ENCODE assay signal across 1 cellular context in the genomic region with DNA sequence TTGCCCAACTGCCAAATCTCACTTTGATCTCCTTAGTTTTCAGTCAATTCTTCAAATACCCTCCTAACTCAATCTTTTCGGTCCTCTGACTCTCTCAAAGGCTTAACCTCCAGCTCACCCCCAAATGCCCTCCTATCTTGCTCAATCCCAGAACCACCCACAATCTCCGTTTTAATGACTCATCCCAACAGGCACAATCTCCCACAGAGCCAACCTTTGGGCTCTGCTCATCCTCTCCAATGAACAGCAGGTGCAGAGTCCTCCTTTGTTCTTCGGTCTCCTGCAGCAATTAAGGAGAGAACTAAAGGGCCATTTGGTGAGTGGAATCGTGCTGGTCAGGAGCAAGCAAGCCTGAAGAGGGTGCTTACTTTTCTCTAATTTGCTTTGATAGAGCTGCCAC.
TF ChIP-seq lines count a peak whose summit lies in the region.

No MANE protein-coding gene starts in this region.

TF ChIP-seq in GM23338, 12 proteins besides CTCF, POLR2A, EP300 and RAD21 (continued from another document):
- TF ChIP-seq, protein P1, sequence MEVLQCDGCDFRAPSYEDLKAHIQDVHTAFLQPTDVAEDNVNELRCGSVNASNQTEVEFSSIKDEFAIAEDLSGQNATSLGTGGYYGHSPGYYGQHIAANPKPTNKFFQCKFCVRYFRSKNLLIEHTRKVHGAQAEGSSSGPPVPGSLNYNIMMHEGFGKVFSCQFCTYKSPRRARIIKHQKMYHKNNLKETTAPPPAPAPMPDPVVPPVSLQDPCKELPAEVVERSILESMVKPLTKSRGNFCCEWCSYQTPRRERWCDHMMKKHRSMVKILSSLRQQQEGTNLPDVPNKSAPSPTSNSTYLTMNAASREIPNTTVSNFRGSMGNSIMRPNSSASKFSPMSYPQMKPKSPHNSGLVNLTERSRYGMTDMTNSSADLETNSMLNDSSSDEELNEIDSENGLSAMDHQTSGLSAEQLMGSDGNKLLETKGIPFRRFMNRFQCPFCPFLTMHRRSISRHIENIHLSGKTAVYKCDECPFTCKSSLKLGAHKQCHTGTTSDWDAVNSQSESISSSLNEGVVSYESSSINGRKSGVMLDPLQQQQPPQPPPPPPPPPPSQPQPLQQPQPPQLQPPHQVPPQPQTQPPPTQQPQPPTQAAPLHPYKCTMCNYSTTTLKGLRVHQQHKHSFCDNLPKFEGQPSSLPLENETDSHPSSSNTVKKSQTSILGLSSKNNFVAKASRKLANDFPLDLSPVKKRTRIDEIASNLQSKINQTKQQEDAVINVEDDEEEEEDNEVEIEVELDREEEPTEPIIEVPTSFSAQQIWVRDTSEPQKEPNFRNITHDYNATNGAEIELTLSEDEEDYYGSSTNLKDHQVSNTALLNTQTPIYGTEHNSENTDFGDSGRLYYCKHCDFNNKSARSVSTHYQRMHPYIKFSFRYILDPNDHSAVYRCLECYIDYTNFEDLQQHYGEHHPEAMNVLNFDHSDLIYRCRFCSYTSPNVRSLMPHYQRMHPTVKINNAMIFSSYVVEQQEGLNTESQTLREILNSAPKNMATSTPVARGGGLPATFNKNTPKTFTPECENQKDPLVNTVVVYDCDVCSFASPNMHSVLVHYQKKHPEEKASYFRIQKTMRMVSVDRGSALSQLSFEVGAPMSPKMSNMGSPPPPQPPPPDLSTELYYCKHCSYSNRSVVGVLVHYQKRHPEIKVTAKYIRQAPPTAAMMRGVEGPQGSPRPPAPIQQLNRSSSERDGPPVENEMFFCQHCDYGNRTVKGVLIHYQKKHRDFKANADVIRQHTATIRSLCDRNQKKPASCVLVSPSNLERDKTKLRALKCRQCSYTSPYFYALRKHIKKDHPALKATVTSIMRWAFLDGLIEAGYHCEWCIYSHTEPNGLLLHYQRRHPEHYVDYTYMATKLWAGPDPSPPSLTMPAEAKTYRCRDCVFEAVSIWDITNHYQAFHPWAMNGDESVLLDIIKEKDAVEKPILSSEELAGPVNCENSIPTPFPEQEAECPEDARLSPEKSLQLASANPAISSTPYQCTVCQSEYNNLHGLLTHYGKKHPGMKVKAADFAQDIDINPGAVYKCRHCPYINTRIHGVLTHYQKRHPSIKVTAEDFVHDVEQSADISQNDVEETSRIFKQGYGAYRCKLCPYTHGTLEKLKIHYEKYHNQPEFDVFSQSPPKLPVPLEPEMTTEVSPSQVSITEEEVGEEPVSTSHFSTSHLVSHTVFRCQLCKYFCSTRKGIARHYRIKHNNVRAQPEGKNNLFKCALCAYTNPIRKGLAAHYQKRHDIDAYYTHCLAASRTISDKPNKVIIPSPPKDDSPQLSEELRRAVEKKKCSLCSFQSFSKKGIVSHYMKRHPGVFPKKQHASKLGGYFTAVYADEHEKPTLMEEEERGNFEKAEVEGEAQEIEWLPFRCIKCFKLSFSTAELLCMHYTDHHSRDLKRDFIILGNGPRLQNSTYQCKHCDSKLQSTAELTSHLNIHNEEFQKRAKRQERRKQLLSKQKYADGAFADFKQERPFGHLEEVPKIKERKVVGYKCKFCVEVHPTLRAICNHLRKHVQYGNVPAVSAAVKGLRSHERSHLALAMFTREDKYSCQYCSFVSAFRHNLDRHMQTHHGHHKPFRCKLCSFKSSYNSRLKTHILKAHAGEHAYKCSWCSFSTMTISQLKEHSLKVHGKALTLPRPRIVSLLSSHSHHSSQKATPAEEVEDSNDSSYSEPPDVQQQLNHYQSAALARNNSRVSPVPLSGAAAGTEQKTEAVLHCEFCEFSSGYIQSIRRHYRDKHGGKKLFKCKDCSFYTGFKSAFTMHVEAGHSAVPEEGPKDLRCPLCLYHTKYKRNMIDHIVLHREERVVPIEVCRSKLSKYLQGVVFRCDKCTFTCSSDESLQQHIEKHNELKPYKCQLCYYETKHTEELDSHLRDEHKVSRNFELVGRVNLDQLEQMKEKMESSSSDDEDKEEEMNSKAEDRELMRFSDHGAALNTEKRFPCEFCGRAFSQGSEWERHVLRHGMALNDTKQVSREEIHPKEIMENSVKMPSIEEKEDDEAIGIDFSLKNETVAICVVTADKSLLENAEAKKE (CRISPR knock-in tag; IDR thresholded peaks at IDR 0.05) = peak; percentile 74; the same call in 1 of the 2 replicates
